8 cellular contexts compared by ENCODE assay signal in genomic region chr5:100900796-100901731, GRCh38. TPM values are rescaled to one million over a fixed set of nuclear protein-coding genes. Genes with fewer than 3 reads are reported as not detected.
A peak's percentile ranks its signal among the peaks of the same experiment; 100 is the strongest.
DNase-seq lines count a peak whose midpoint lies in the region; ATAC-seq, FAIRE-seq and TF ChIP-seq lines count a peak whose summit lies in the region.

No MANE protein-coding gene starts in this region.

- peak; percentile 41 for ATAC-seq in HG02759 (IDR thresholded peaks at IDR 0.05; ENCODE audit: unreplicated experiment)
- peak; percentile 39 for ATAC-seq in WTC11
- ATAC-seq in central memory CD8-positive, alpha-beta T cell (replicated peaks; ENCODE audit: extremely low read depth, poor library complexity, severe bottlenecking), result peak; percentile 52
- ATAC-seq in left lung, result peak; percentile 58

- H3K27ac Mint-ChIP-seq in WTC11, result no peak overlapping the region
- H3K27ac Mint-ChIP-seq in central memory CD8-positive, alpha-beta T cell (ENCODE audit: low read depth), result peak overlapping the region; percentile 98

- H3K9me3 Mint-ChIP-seq in WTC11, result no peaks in the 10 kb centered on the region
- H3K9me3 Mint-ChIP-seq in central memory CD8-positive, alpha-beta T cell, result no peaks in the 10 kb centered on the region

- TF ChIP-seq POLR2A in GM12892 (IDR thresholded peaks at IDR 0.05; ENCODE audit: low read depth, low read length), result peak; percentile 83

- peak overlapping the region; percentile 90 for H3K4me3 Mint-ChIP-seq in WTC11
- peak overlapping the region; percentile 99 for H3K4me3 Mint-ChIP-seq in central memory CD8-positive, alpha-beta T cell

- H3K36me3 ChIP-seq in left lung, result no peaks in the 10 kb centered on the region

- peak overlapping the region; percentile 49 to 71 for H3K4me3 ChIP-seq in left lung

- no peaks in the 10 kb centered on the region for H3K27me3 ChIP-seq in left lung

- no peaks in the 10 kb centered on the region for H3K36me3 Mint-ChIP-seq in WTC11
- H3K36me3 Mint-ChIP-seq in central memory CD8-positive, alpha-beta T cell (ENCODE audit: insufficient read depth), result peaks cover 44% of the 10 kb centered on the region

- intact Hi-C loops in left lung (cut with DNase I), result no loop called here

- TF ChIP-seq CTCF in WTC11 (IDR thresholded peaks at IDR 0.05) (no peak), left lung (IDR thresholded peaks at IDR 0.05) (no peak)

- H3K9me3 ChIP-seq in left lung, result no peaks in the 10 kb centered on the region

- peak overlapping the region; percentile 78 to 96 for H3K27ac ChIP-seq in left lung

- H3K27me3 Mint-ChIP-seq in WTC11 (ENCODE audit: low read depth), result peaks cover 62% of the 10 kb centered on the region
- no peaks in the 10 kb centered on the region for H3K27me3 Mint-ChIP-seq in central memory CD8-positive, alpha-beta T cell

- H3K4me1 Mint-ChIP-seq in WTC11, result peaks cover 38% of the 10 kb centered on the region
- peaks cover 58% of the 10 kb centered on the region for H3K4me1 Mint-ChIP-seq in central memory CD8-positive, alpha-beta T cell

- CTCF ChIA-PET in WTC11 (lab: Charles Lee), result interaction anchor here (0.6 to 2.3 kb wide), 11 partner anchors 49 to 1077 kb away, joined by 3 to 11 read pairs (median 4); no protein-coding TSS in a partner anchor

- DNase-seq in GM12892 (ENCODE audit: insufficient read length) (peak; percentile 40), NCI-H187 treated with DMSO at 0.1 percent for 48 hours (lab: John Stamatoyannopoulos, UW) (peak; percentile 35), WTC11 (ENCODE audit: low spot score) (peak; percentile 67), left lung (peak; percentile 89 to 94), HuH-7 (ENCODE audit: low spot score) (no peak)
- peak; percentile 75 to 89 for DNase-seq in central memory CD8-positive, alpha-beta T cell (ENCODE audit: low spot score in 2 of 2)
- DNase-seq in stimulated activated CD4-positive, alpha-beta T cell treated with anti-CD3 and anti-CD28 coated beads, Interleukin-4, amount 100 ng/mL, for 1 hour, result peak; percentile 88

- H3K4me1 ChIP-seq in left lung, result peaks cover 0 to 54% of the 10 kb centered on the region in 2 donors

- peak; percentile 98 for FAIRE-seq in GM12892 (lab: Jason Lieb, UNC)

- POLR2A ChIA-PET in WTC11 (lab: Charles Lee), result no interaction called here

TF ChIP-seq in WTC11, 78 proteins besides CTCF, POLR2A, EP300 and RAD21:
- TF ChIP-seq PRDM15 (CRISPR knock-in tag; IDR thresholded peaks at IDR 0.05), result peak; percentile 48; the same call in 1 of the 2 replicates
- TF ChIP-seq E2F5 (CRISPR knock-in tag; IDR thresholded peaks at IDR 0.05), result no peak
- TF ChIP-seq HMGA2 (CRISPR knock-in tag; IDR thresholded peaks at IDR 0.05), result peak; percentile 9; the same call in 1 of the 2 replicates
- TF ChIP-seq, protein P1, sequence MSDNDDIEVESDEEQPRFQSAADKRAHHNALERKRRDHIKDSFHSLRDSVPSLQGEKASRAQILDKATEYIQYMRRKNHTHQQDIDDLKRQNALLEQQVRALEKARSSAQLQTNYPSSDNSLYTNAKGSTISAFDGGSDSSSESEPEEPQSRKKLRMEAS (CRISPR knock-in tag; IDR thresholded peaks at IDR 0.05), result 0 out of 2 replicates have a peak, but pooled peaks have one; percentile 37

RNA-seq across cellular contexts. Expression of gene ST8SIA4, which starts 2.0 kb away (rescaled TPM):
- 21.1 TPM for polyA plus RNA-seq in GM12892 (2012; ENCODE audit: missing spikeins)
- total RNA-seq in WTC11 (2021) (0.76 to 1.3 TPM (median 0.96 TPM) in 3 replicates), left lung (10 to 100 TPM; 10.2 to 38.5 TPM)
